8 cellular contexts compared by ENCODE assay signal in genomic region chrX:109890910-109891502, GRCh38.
DNase-seq lines count a peak whose midpoint lies in the region; ATAC-seq and TF ChIP-seq lines count a peak whose summit lies in the region.

No MANE protein-coding gene starts in this region.

- no peak overlapping the region for H3K4me3 Mint-ChIP-seq in neural crest cell

- no peak for TF ChIP-seq POLR2A in thyroid gland (IDR thresholded peaks at IDR 0.05)

- 31 to 39% methylated on average over 6 to 7 of the region's 7 CpGs for WGBS in thyroid gland, 2 donors

- H3K27me3 Mint-ChIP-seq in neural crest cell (ENCODE audit: low read depth) = peaks cover 23% of the 10 kb centered on the region

- TF ChIP-seq CTCF in neural crest cell (conservative IDR thresholded peaks at IDR 0.05) (peak; percentile 95), thyroid gland (IDR thresholded peaks at IDR 0.05) (peak; percentile 47 to 82 (median 64))

- H3K27ac ChIP-seq in thyroid gland = no peak overlapping the region

- no peaks in the 10 kb centered on the region for H3K9me3 Mint-ChIP-seq in neural crest cell

- ATAC-seq in GM18498 (IDR thresholded peaks at IDR 0.05; ENCODE audit: unreplicated experiment) (peak; percentile 52), HG03354 (IDR thresholded peaks at IDR 0.05; ENCODE audit: poor library complexity, severe bottlenecking, unreplicated experiment) (peak; percentile 74)

- H3K9ac ChIP-seq in NT2/D1 (ENCODE audit: insufficient read length, low read depth) = no peak overlapping the region

- H3K36me3 Mint-ChIP-seq in neural crest cell (ENCODE audit: low read depth) = no peaks in the 10 kb centered on the region

- H3K27me3 ChIP-seq in NT2/D1 (ENCODE audit: insufficient read depth, insufficient read length) = no peaks in the 10 kb centered on the region
- H3K27me3 ChIP-seq in thyroid gland = no peaks in the 10 kb centered on the region

- H3K4me3 ChIP-seq in NT2/D1 (ENCODE audit: insufficient read length, low read depth) = no peak overlapping the region
- no peak overlapping the region for H3K4me3 ChIP-seq in thyroid gland (replicated peaks in 1 of 3)

- in situ Hi-C loops in ACHN (cut with HindIII; ENCODE audit: low pct_ligation_motif_present, low pct_unique_long_range_greater_than_20kb, low sequenced_read_pairs) = no loop called here

- DNase-seq in ACHN (peak; percentile 48), NT2/D1 (ENCODE audit: low read depth, low spot score) (peak; percentile 72), activated T-cell treated with anti-CD3 and anti-CD28 coated beads for 1 hour (ENCODE audit: low read depth) (peak; percentile 3), fibroblast of gingiva (ENCODE audit: low read depth) (peak; percentile 38), neural crest cell (ENCODE audit: low read depth, low spot score) (peak; percentile 71), thyroid gland (peak; percentile 38 to 41)

- no peaks in the 10 kb centered on the region for H3K4me1 Mint-ChIP-seq in neural crest cell

- H3K36me3 ChIP-seq in NT2/D1 (ENCODE audit: insufficient read depth, insufficient read length, low read length) = no peaks in the 10 kb centered on the region
- H3K36me3 ChIP-seq in thyroid gland = no peaks in the 10 kb centered on the region

- no peak overlapping the region for H3K27ac Mint-ChIP-seq in neural crest cell (ENCODE audit: unreplicated experiment)

- no peaks in the 10 kb centered on the region for H3K4me1 ChIP-seq in NT2/D1 (ENCODE audit: insufficient read depth, insufficient read length)
- H3K4me1 ChIP-seq in thyroid gland = no peaks in the 10 kb centered on the region

- intact Hi-C loops in thyroid gland (cut with DNase I) = no loop called here

- H3K9me3 ChIP-seq in NT2/D1 (ENCODE audit: insufficient read depth, low read length) = no peaks in the 10 kb centered on the region
- no peaks in the 10 kb centered on the region for H3K9me3 ChIP-seq in thyroid gland

Comparison
In these comparisons a context has a peak if more than half of its experiments do, and no peak if none do; other contexts are left out.
1. DNase-seq: peak in every context shown above with its lines; median percentile 72 in NT2/D1; 71 in neural crest cell; 48 in ACHN; 40 in thyroid gland; 38 in fibroblast of gingiva; 3 in activated T-cell treated with anti-CD3 and anti-CD28 coated beads for 1 hour.